In the genomic region with DNA sequence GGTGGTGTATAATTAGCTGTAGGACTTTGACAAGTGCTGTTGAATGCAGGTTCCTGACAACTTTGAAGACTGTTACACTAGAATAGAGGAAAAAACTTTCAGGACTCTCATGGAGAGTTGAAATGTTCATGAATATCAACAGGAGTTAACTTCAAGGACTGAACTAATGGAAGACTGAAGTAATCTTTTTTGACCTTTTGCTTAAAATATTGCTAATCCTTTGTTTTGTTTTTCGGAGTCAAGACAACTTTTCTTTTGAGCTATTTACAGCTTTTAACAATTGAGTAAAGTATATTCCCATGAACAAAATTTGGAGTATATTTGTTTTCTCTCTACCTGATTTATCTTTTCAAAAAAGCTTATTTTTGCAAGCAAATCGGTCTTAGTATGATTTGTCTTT, we compare ENCODE assay signal across 16 cellular contexts. TPM values are rescaled to one million over a fixed set of nuclear protein-coding genes. Genes with fewer than 3 reads are reported as not detected.
DNase-seq lines count a peak whose midpoint lies in the region; ATAC-seq, FAIRE-seq and TF ChIP-seq lines count a peak whose summit lies in the region.
"Had no signal": no experiment of that assay in that cellular context is flagged by ENCODE, and none has a peak within 500 bp of the region (broad histone marks: within the 10 kb centered on the region; RNA-seq: fewer than 3 reads in every experiment).

No MANE protein-coding gene starts in this region.

- H3K4me1 ChIP-seq in K562 (replicated peaks in 1 of 2; ENCODE audit: control insufficient read depth in 2 of 2, insufficient read depth in 2 of 2, low read length in 2 of 2) (no peaks in the 10 kb centered on the region), pancreas (no peaks in the 10 kb centered on the region)
- H3K4me1 ChIP-seq: BLaER1, Caco-2 had no signal

- H2AFZ ChIP-seq in K562 (ENCODE audit: low read depth, low read length) = no peak overlapping the region

- FAIRE-seq in K562 (lab: Jason Lieb, UNC) (peak; percentile 19), pancreas (lab: Jason Lieb, UNC) (peak; percentile 5)

- H3K27me3 ChIP-seq in K562 (ENCODE audit: control insufficient read depth in 2 of 2, insufficient read depth in 2 of 2, low read length in 2 of 2) (no peaks in the 10 kb centered on the region; a peak in 1 of 5 replicates), pancreas (no peaks in the 10 kb centered on the region)
- H3K27me3 ChIP-seq: BLaER1 had no signal

- H3K79me2 ChIP-seq in K562 (ENCODE audit: control insufficient read depth, insufficient read depth, low read length) = no peaks in the 10 kb centered on the region

- CTCF ChIA-PET in K562 (lab: Yijun Ruan, JAX; ENCODE audit: low intra/inter-chr PET ratio) = no interaction called here

- ATAC-seq in K562 (no peak), pancreas (no peak)

- H3K36me3 ChIP-seq in K562 (ENCODE audit: control insufficient read depth, insufficient read depth, low read length) (no peaks in the 10 kb centered on the region), pancreas (no peaks in the 10 kb centered on the region)

- POLR2A ChIA-PET in K562 (lab: Yijun Ruan, JAX) = no interaction called here

- H3K4me3 ChIP-seq in K562 (no peak overlapping the region), pancreas (no peak overlapping the region)
- H3K4me3 ChIP-seq: BLaER1 had no signal

- H3K27ac ChIP-seq in K562 (ENCODE audit: extremely low read depth, low read depth, low read length) = no peak overlapping the region
- no peak overlapping the region for H3K27ac ChIP-seq in pancreas
- H3K27ac ChIP-seq: 22Rv1, BLaER1 had no signal

- no peaks in the 10 kb centered on the region for H3K9me1 ChIP-seq in K562 (ENCODE audit: control insufficient read depth, insufficient read depth, low read length)

- WGBS in K562 (ENCODE audit: insufficient coverage, low coverage, missing lambda C conversion rate) = 16% methylated on average over 2 of the region's 2 CpGs
- 97% methylated on average over 2 of the region's 2 CpGs for WGBS in pancreas, 2 donors

- no peak for TF ChIP-seq EP300 in K562 (IDR thresholded peaks at IDR 0.05; ENCODE audit: low read length)

- no peaks in the 10 kb centered on the region for H4K20me1 ChIP-seq in K562 (replicated peaks; ENCODE audit: control insufficient read depth, insufficient read depth, low read length)
- H4K20me1 ChIP-seq: BLaER1 had no signal

- intact Hi-C loops in K562 (cut with micrococcal nuclease) (no loop called here), pancreas (cut with DNase I) (no loop called here)

- DNase-seq in DMS 273 (lab: John Stamatoyannopoulos, UW; ENCODE audit: unreplicated experiment) (peak; percentile 18), DMS 273 treated with DMSO at 0.1 percent for 48 hours (lab: John Stamatoyannopoulos, UW) (no peak), NAMALWA (ENCODE audit: low spot score) (peak; percentile 23), K562 (ENCODE audit: extremely low read depth in 1 of 4, low spot score in 3 of 4) (no peak), pancreas (no peak), dedifferentiated amniotic fluid mesenchymal stem cell (ENCODE audit: extremely low spot score) (no peak), NCI-H2029 treated with DMSO at 0.1 percent for 48 hours (lab: John Stamatoyannopoulos, UW) (no peak), NCI-H1105 (lab: John Stamatoyannopoulos, UW) (no peak)
- DNase-seq: AML-193; Caco-2; CD8-positive, alpha-beta memory T cell; DND-41; GF-D8; HCEC 1CT had no signal

- H3K9ac ChIP-seq in K562 (ENCODE audit: insufficient read depth in 1 of 2, low read depth in 2 of 2, low read length in 2 of 2) = no peak overlapping the region
- H3K9ac ChIP-seq: BLaER1 had no signal

- TF ChIP-seq RAD21 in K562 (CRISPR knock-in tag; conservative IDR thresholded peaks at IDR 0.05 in 1 of 2, IDR thresholded peaks at IDR 0.05 in 1 of 2) = no peak

- TF ChIP-seq CTCF in K562 (IDR thresholded peaks at IDR 0.05 in 2 of 3, conservative IDR thresholded peaks at IDR 0.05 in 1 of 3; ENCODE audit: insufficient read depth in 2 of 3, low read depth in 1 of 3, low read length in 3 of 3) = no peak
- no peak for TF ChIP-seq CTCF in pancreas (IDR thresholded peaks at IDR 0.05)

- no peak overlapping the region for H3K4me2 ChIP-seq in K562 (ENCODE audit: insufficient read depth, low read length)
- H3K4me2 ChIP-seq: BLaER1 had no signal

- no peak for TF ChIP-seq POLR2A in K562 (conservative IDR thresholded peaks at IDR 0.05)

- in situ Hi-C loops in K562 (cut with MboI) = no loop called here

- H3K9me3 ChIP-seq in K562 (replicated peaks; ENCODE audit: control insufficient read depth, insufficient read depth, low read depth, low read length) (no peaks in the 10 kb centered on the region), pancreas (no peaks in the 10 kb centered on the region)

- no TSS peak for BruUV-seq in K562 (replicated peaks; lab: Mats Ljungman, UMichigan)

TF ChIP-seq in K562, 482 proteins besides CTCF, POLR2A, EP300 and RAD21 (continues in another document):
- TF ChIP-seq ZEB2 (IDR thresholded peaks at IDR 0.05) = no peak
- TF ChIP-seq MEF2D (tag; conservative IDR thresholded peaks at IDR 0.05; ENCODE audit: low read depth) = no peak
- TF ChIP-seq ELF1 (tag; IDR thresholded peaks at IDR 0.05) = no peak
- TF ChIP-seq ATF1 (CRISPR knock-in tag; IDR thresholded peaks at IDR 0.05) = no peak
- TF ChIP-seq ATF1 (tag; IDR thresholded peaks at IDR 0.05) = no peak
- TF ChIP-seq ZBTB8A (IDR thresholded peaks at IDR 0.05; ENCODE audit: partially characterized antibody) = no peak
- TF ChIP-seq PURB (CRISPR knock-in tag; IDR thresholded peaks at IDR 0.05; ENCODE audit: low read depth) = no peak
- no peak for TF ChIP-seq EGR1 (conservative IDR thresholded peaks at IDR 0.05)
- no peak for TF ChIP-seq E2F3 (CRISPR knock-in tag; IDR thresholded peaks at IDR 0.05)
- no peak for TF ChIP-seq ESRRA (IDR thresholded peaks at IDR 0.05; ENCODE audit: borderline replicate concordance, low read depth)
- TF ChIP-seq THAP12 (CRISPR knock-in tag; IDR thresholded peaks at IDR 0.05) = no peak
- TF ChIP-seq THRAP3 (IDR thresholded peaks at IDR 0.05; ENCODE audit: borderline replicate concordance) = no peak
- no peak for TF ChIP-seq NR4A1 (CRISPR knock-in tag; IDR thresholded peaks at IDR 0.05)
- TF ChIP-seq NR4A1 (tag; IDR thresholded peaks at IDR 0.05) = no peak
- TF ChIP-seq ZNF511 (CRISPR knock-in tag; IDR thresholded peaks at IDR 0.05) = no peak
- TF ChIP-seq FOXK1 (CRISPR knock-in tag; IDR thresholded peaks at IDR 0.05; ENCODE audit: borderline replicate concordance) = no peak
- no peak for TF ChIP-seq MEIS2 (IDR thresholded peaks at IDR 0.05; ENCODE audit: partially characterized antibody)

RNA-seq across cellular contexts. Expression of gene MTMR12, which starts 34.1 kb away (rescaled TPM):
- total RNA-seq in K562 (2011; cell fraction: chromatin; rRNA removed; ENCODE audit: low replicate concordance) = 33.3 and 49.4 TPM in 2 replicates
- total RNA-seq in K562 (2011; cell fraction: nucleolus; rRNA removed) = 14.5 and 18.4 TPM in 2 replicates
- 19.8 and 20.4 TPM in 2 replicates for total RNA-seq in K562 (2011; cell fraction: nucleoplasm; rRNA removed)
- total RNA-seq in K562 (2014; rRNA removed) = 13.4 and 17.9 TPM in 2 replicates
- total RNA-seq in K562 (2014; rRNA removed; fragmentation: Illumina TruSeq; extraction: Trizol) = 17.1 and 20.9 TPM in 2 replicates
- total RNA-seq in K562 (2015; rRNA removed; fragmentation: Illumina TruSeq; extraction: Trizol) = 19.3 and 21.0 TPM in 2 replicates
- 28.4 and 28.7 TPM in 2 replicates for total RNA-seq in K562 (2021)
- 14.3 and 22.1 TPM in 2 replicates for polyA plus RNA-seq in K562 (2011; rRNA removed)
- polyA plus RNA-seq in K562 (2011; cell fraction: cytosol; rRNA removed) = 10.6 and 10.8 TPM in 2 replicates
- polyA plus RNA-seq in K562 (2011; cell fraction: nucleus; rRNA removed) = 6.9 and 7.8 TPM in 2 replicates
- 15.1 and 18.0 TPM in 2 replicates for polyA plus RNA-seq in K562 (2012)
- polyA plus RNA-seq in K562 (2014; fragmentation: Illumina TruSeq; extraction: Trizol) = 24.7 and 25.1 TPM in 2 replicates
- polyA plus RNA-seq in K562 (2014; fragmentation: Nextera tagmentation; extraction: Ambion mirVana) = 1 to 10 TPM; 4.0 to 5.3 TPM
- 12.3 and 14.0 TPM in 2 replicates for polyA plus RNA-seq in K562 (2014; rRNA removed)
- 32.8 and 45.2 TPM in 2 replicates for polyA minus RNA-seq in K562 (2011; rRNA and poly(A)+ RNA removed)
- 12.0 and 21.4 TPM in 2 replicates for polyA minus RNA-seq in K562 (2011; cell fraction: cytosol; rRNA and poly(A)+ RNA removed)
- 10.4 and 16.4 TPM in 2 replicates for polyA minus RNA-seq in K562 (2011; cell fraction: nucleus; rRNA and poly(A)+ RNA removed)
- 10 to 100 TPM; 20.3 to 32.3 (median 22.1) TPM for total RNA-seq in pancreas
- polyA plus RNA-seq in pancreas = 10 to 100 TPM in 1 of 2 donors, 1 to 10 TPM in 1; 9.7 to 16.2 TPM

Comparison
In these comparisons a context has a peak if more than half of its experiments do, and no peak if none do; other contexts are left out.
1. DNase-seq: peak in DMS 273 (single experiment) and NAMALWA (single experiment); none in DMS 273 treated with DMSO at 0.1 percent for 48 hours (single experiment), K562 (0 of 4), pancreas (0 of 6), dedifferentiated amniotic fluid mesenchymal stem cell (single experiment), NCI-H2029 treated with DMSO at 0.1 percent for 48 hours (single experiment) and NCI-H1105 (single experiment).